ENCODE assay signal across 7 cellular contexts in the genomic region with DNA sequence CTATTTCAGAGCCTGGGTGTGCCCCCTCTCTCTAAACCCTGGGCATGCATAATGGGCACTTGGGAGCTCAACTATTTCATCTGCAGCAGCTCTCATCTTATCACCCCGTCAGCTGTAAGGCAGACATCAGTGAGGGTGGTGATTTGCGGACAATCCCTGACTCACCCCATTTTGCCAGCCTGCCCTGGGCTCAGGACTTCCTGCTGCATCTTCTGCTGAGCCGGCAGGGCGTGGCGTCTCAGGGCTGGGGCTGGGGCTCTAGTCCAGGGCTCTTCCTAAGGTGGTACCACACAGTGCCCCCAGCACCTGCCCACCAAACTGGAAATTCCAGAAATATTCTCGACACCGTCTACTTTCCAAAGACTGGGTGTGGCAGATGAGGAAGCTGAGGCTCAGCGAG. TPM values are rescaled to one million over a fixed set of nuclear protein-coding genes. Genes with fewer than 3 reads are reported as not detected.
DNase-seq lines count a peak whose midpoint lies in the region; ATAC-seq lines count a peak whose summit lies in the region.

No MANE protein-coding gene starts in this region.

- no peaks in the 10 kb centered on the region for H3K27me3 ChIP-seq in thymus (ENCODE audit: control insufficient read depth, insufficient read depth)

- peak overlapping the region; percentile 94 for H3K4me3 Mint-ChIP-seq in activated T-cell treated with anti-CD3 and anti-CD28 coated beads, Interleukin-2, amount 50 U/mL, for 24 hours
- H3K4me3 Mint-ChIP-seq in immature natural killer cell = peak overlapping the region; percentile 60 to 98 (median 98)

- H3K27ac ChIP-seq in thymus (ENCODE audit: low read depth) = peak overlapping the region; percentile 38

- no peak overlapping the region for H3K4me3 ChIP-seq in thymus (ENCODE audit: low read length)

- peak overlapping the region; percentile 96 for H3K27ac Mint-ChIP-seq in activated T-cell treated with anti-CD3 and anti-CD28 coated beads, Interleukin-2, amount 50 U/mL, for 24 hours
- H3K27ac Mint-ChIP-seq in immature natural killer cell = peak overlapping the region; percentile 87 to 96 (median 93)

- H3K36me3 ChIP-seq in thymus (ENCODE audit: control insufficient read depth, insufficient read depth) = no peaks in the 10 kb centered on the region

- H3K9me3 Mint-ChIP-seq in activated T-cell treated with anti-CD3 and anti-CD28 coated beads, Interleukin-2, amount 50 U/mL, for 24 hours = no peaks in the 10 kb centered on the region
- H3K9me3 Mint-ChIP-seq in immature natural killer cell = no peaks in the 10 kb centered on the region

- DNase-seq in RPMI8226 (peak; percentile 33), immature natural killer cell (peak in 1 of 3 donors; percentile 48), islet precursor cell (no peak), NCI-H526 (lab: John Stamatoyannopoulos, UW) (no peak)
- peak; percentile 70 for DNase-seq in activated T-cell treated with anti-CD3 and anti-CD28 coated beads, Interleukin-2, amount 50 U/mL, for 24 hours

- H3K4me1 Mint-ChIP-seq in activated T-cell treated with anti-CD3 and anti-CD28 coated beads, Interleukin-2, amount 50 U/mL, for 24 hours (ENCODE audit: low read depth) = peaks cover 68% of the 10 kb centered on the region
- peaks cover 52 to 54% of the 10 kb centered on the region in 2 donors for H3K4me1 Mint-ChIP-seq in immature natural killer cell

- 93% methylated on average over 8 of the region's 8 CpGs for WGBS in thymus

- H3K4me1 ChIP-seq in thymus (ENCODE audit: control insufficient read depth, insufficient read depth, low read length) = peaks cover 18% of the 10 kb centered on the region

- no peaks in the 10 kb centered on the region for H3K9me3 ChIP-seq in thymus (ENCODE audit: control insufficient read depth)

- peaks cover 38% of the 10 kb centered on the region for H3K36me3 Mint-ChIP-seq in activated T-cell treated with anti-CD3 and anti-CD28 coated beads, Interleukin-2, amount 50 U/mL, for 24 hours (ENCODE audit: low read depth)
- H3K36me3 Mint-ChIP-seq in immature natural killer cell = peaks cover 4 to 5% (median 4%) of the 10 kb centered on the region in 3 donors

- H3K27me3 Mint-ChIP-seq in activated T-cell treated with anti-CD3 and anti-CD28 coated beads, Interleukin-2, amount 50 U/mL, for 24 hours = no peaks in the 10 kb centered on the region
- peaks cover 0 to 7% (median 2%) of the 10 kb centered on the region in 3 donors for H3K27me3 Mint-ChIP-seq in immature natural killer cell (ENCODE audit: low read depth in 3 of 3)

- ATAC-seq in HG03139 (IDR thresholded peaks at IDR 0.05; ENCODE audit: unreplicated experiment) = no peak

RNA-seq across cellular contexts. Expression of gene PSTPIP1, which starts 0.9 kb away (rescaled TPM):
- 100 to 1,000 TPM in 1 of 3 donors, 10 to 100 TPM in 2; 84.4 to 127 (median 99.3) TPM for polyA plus RNA-seq in immature natural killer cell
- 54.8 TPM for polyA plus RNA-seq in thymus

Comparison
In these comparisons a context has a peak if more than half of its experiments do, and no peak if none do; other contexts are left out.
1. DNase-seq: peak in RPMI8226 (single experiment) and activated T-cell treated with anti-CD3 and anti-CD28 coated beads, Interleukin-2, amount 50 U/mL, for 24 hours (single experiment); none in islet precursor cell (single experiment) and NCI-H526 (0 of 2).